15 cellular contexts compared by ENCODE assay signal in the genomic region with DNA sequence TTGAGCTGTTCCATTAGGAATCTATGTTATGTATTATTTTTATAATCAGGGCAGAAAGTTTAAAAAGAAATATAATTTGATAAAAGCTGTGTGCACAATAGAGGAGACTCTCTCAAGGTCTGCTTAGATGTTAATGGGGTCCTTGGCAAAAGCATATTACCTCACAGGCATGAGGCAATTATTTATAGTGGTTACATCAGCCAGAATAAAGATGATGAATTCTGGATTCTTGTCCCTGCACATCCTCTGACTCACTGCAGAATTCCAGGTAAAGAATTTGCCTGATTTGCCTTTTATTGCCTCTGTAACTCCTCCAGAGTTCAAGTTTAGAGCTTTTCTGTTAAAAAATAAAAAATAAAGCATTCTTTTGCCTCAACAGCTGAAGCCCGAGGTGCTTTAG.
DNase-seq lines count a peak whose midpoint lies in the region; ATAC-seq, FAIRE-seq and TF ChIP-seq lines count a peak whose summit lies in the region.
"Had no signal": no experiment of that assay in that cellular context is flagged by ENCODE, and none has a peak within 500 bp of the region (broad histone marks: within the 10 kb centered on the region; RNA-seq: fewer than 3 reads in every experiment).

No MANE protein-coding gene starts in this region.

- DNase-seq in A549 (ENCODE audit: low read depth in 1 of 2, low spot score in 1 of 2) = peak in 1 of 2 experiments; percentile 42
- peak; percentile 50 for DNase-seq in HCEC 1CT
- no peak for DNase-seq in activated T-helper 1 cell treated with anti-CD3 and anti-CD28 coated beads, Interleukin-12 subunit alpha, Interleukin-12 subunit beta, Interleukin-2, Interleukin-4 antibody, amounts not matched to agents 30 ng/mL and 10 ng/mL and 1 ng/mL, durations not matched to agents 14 hours and 24 hours and 36 hours (ENCODE audit: low spot score)
- peak; percentile 37 for DNase-seq in fibroblast of villous mesenchyme (ENCODE audit: low read depth)
- no peak for DNase-seq in NCI-H526 (lab: John Stamatoyannopoulos, UW)
- DNase-seq in stimulated activated CD4-positive, alpha-beta T cell treated with anti-CD3 and anti-CD28 coated beads, Interleukin-4, amount 100 ng/mL, for 1 hour = no peak
- no peak for DNase-seq in HT-29 (ENCODE audit: low spot score)
- DNase-seq: erythroblast, immature natural killer cell, NCI-H2107 had no signal

- no peak overlapping the region for H3K4me3 Mint-ChIP-seq in activated T-helper 1 cell treated with anti-CD3 and anti-CD28 coated beads, Interleukin-12 subunit alpha, Interleukin-12 subunit beta, Interleukin-2, Interleukin-4 antibody, amounts not matched to agents 30 ng/mL and 10 ng/mL and 1 ng/mL, durations not matched to agents 14 hours and 24 hours and 36 hours
- H3K4me3 Mint-ChIP-seq: immature natural killer cell, nephron had no signal

- peak overlapping the region; percentile 64 to 84 for H3K27ac ChIP-seq in A549
- H3K27ac ChIP-seq: VCaP had no signal

- no peak for TF ChIP-seq CTCF in A549 (IDR thresholded peaks at IDR 0.05)
- no peak for TF ChIP-seq CTCF in fibroblast of villous mesenchyme (IDR thresholded peaks at IDR 0.05; ENCODE audit: insufficient read depth, low read depth, low read length)

- H3K4me1 ChIP-seq in A549 = peaks cover 24% of the 10 kb centered on the region

- TF ChIP-seq EP300 in A549 (IDR thresholded peaks at IDR 0.05) = no peak

- peaks cover 16% of the 10 kb centered on the region for H3K36me3 Mint-ChIP-seq in activated T-helper 1 cell treated with anti-CD3 and anti-CD28 coated beads, Interleukin-12 subunit alpha, Interleukin-12 subunit beta, Interleukin-2, Interleukin-4 antibody, amounts not matched to agents 30 ng/mL and 10 ng/mL and 1 ng/mL, durations not matched to agents 14 hours and 24 hours and 36 hours (ENCODE audit: low read depth)
- H3K36me3 Mint-ChIP-seq: brain, immature natural killer cell had no signal

- FAIRE-seq in A549 (lab: Jason Lieb, UNC) = no peak

- peak; percentile 42 to 50; a peak in 4 of 6 replicates for ATAC-seq in A549
- ATAC-seq in GM18511 (IDR thresholded peaks at IDR 0.05; ENCODE audit: unreplicated experiment) = no peak

- peaks cover under 1% of the 10 kb centered on the region for H3K9me3 Mint-ChIP-seq in activated T-helper 1 cell treated with anti-CD3 and anti-CD28 coated beads, Interleukin-12 subunit alpha, Interleukin-12 subunit beta, Interleukin-2, Interleukin-4 antibody, amounts not matched to agents 30 ng/mL and 10 ng/mL and 1 ng/mL, durations not matched to agents 14 hours and 24 hours and 36 hours
- H3K9me3 Mint-ChIP-seq: brain, immature natural killer cell, nephron had no signal

- H3K27me3 Mint-ChIP-seq in activated T-helper 1 cell treated with anti-CD3 and anti-CD28 coated beads, Interleukin-12 subunit alpha, Interleukin-12 subunit beta, Interleukin-2, Interleukin-4 antibody, amounts not matched to agents 30 ng/mL and 10 ng/mL and 1 ng/mL, durations not matched to agents 14 hours and 24 hours and 36 hours (ENCODE audit: insufficient read depth) = peaks cover 4% of the 10 kb centered on the region
- H3K27me3 Mint-ChIP-seq: brain had no signal

- no peak for TF ChIP-seq POLR2A in A549 (IDR thresholded peaks at IDR 0.05; ENCODE audit: low read length)

- H3K4me3 ChIP-seq in A549 (no peak overlapping the region), fibroblast of villous mesenchyme (ENCODE audit: low read depth, low read length) (no peak overlapping the region)
- H3K4me3 ChIP-seq: BLaER1 treated with 17β-estradiol and CSF1 and Interleukin-3, amounts not matched to agents 10 nM and 100 nM had no signal

- POLR2A ChIA-PET in A549 (lab: Yijun Ruan, JAX) = no interaction called here

- H3K9me3 ChIP-seq in A549 = no peaks in the 10 kb centered on the region
- H3K9me3 ChIP-seq: BLaER1 treated with 17β-estradiol and CSF1 and Interleukin-3, amounts not matched to agents 10 nM and 100 nM had no signal

- peak overlapping the region; percentile 60 for H3K27ac Mint-ChIP-seq in activated T-helper 1 cell treated with anti-CD3 and anti-CD28 coated beads, Interleukin-12 subunit alpha, Interleukin-12 subunit beta, Interleukin-2, Interleukin-4 antibody, amounts not matched to agents 30 ng/mL and 10 ng/mL and 1 ng/mL, durations not matched to agents 14 hours and 24 hours and 36 hours
- H3K27ac Mint-ChIP-seq: immature natural killer cell, nephron had no signal

- CTCF ChIA-PET in A549 (lab: Yijun Ruan, JAX) = interaction anchor here (0.9 to 1.7 kb wide), 4 partner anchors 9 to 35 kb away, joined by 3 to 6 read pairs (median 6); no protein-coding TSS in a partner anchor

- H3K4me2 ChIP-seq in A549 = peak overlapping the region; percentile 37

- intact Hi-C loops in activated T-helper 1 cell treated with anti-CD3 and anti-CD28 coated beads, Interleukin-12 subunit alpha, Interleukin-12 subunit beta, Interleukin-2, Interleukin-4 antibody, amounts not matched to agents 30 ng/mL and 10 ng/mL and 1 ng/mL, durations not matched to agents 14 hours and 24 hours and 36 hours (cut with micrococcal nuclease) = loop anchor here (1.0 kb wide), 1 partner anchor 10 kb away; no protein-coding TSS in a partner anchor

- H3K4me1 Mint-ChIP-seq in activated T-helper 1 cell treated with anti-CD3 and anti-CD28 coated beads, Interleukin-12 subunit alpha, Interleukin-12 subunit beta, Interleukin-2, Interleukin-4 antibody, amounts not matched to agents 30 ng/mL and 10 ng/mL and 1 ng/mL, durations not matched to agents 14 hours and 24 hours and 36 hours (ENCODE audit: low read depth) = peaks cover 51% of the 10 kb centered on the region
- H3K4me1 Mint-ChIP-seq: immature natural killer cell had no signal

- 90% methylated on average over 1 of the region's 1 CpG for WGBS in A549 (ENCODE audit: missing lambda C conversion rate)

- TF ChIP-seq RAD21 in A549 (conservative IDR thresholded peaks at IDR 0.05 in 1 of 2, IDR thresholded peaks at IDR 0.05 in 1 of 2) = no peak

TF ChIP-seq in A549, 52 proteins besides CTCF, POLR2A, EP300 and RAD21:
- TF ChIP-seq CEBPB (IDR thresholded peaks at IDR 0.05) = peak; percentile 75 to 84
- no peak for TF ChIP-seq FOSB (CRISPR knock-in tag; IDR thresholded peaks at IDR 0.05)
- TF ChIP-seq FOSL2 (IDR thresholded peaks at IDR 0.05) = 0 out of 2 replicates have a peak, but pooled peaks have one; percentile 18
- TF ChIP-seq FOSL2 (CRISPR knock-in tag; IDR thresholded peaks at IDR 0.05) = peak; percentile 33; the same call in 1 of the 2 replicates

Comparison
In these comparisons a context has a peak if more than half of its experiments do, and no peak if none do; other contexts are left out.
1. DNase-seq: peak in HCEC 1CT (single experiment) and fibroblast of villous mesenchyme (single experiment); none in activated T-helper 1 cell treated with anti-CD3 and anti-CD28 coated beads, Interleukin-12 subunit alpha, Interleukin-12 subunit beta, Interleukin-2, Interleukin-4 antibody, amounts not matched to agents 30 ng/mL and 10 ng/mL and 1 ng/mL, durations not matched to agents 14 hours and 24 hours and 36 hours (single experiment), NCI-H526 (0 of 2), stimulated activated CD4-positive, alpha-beta T cell treated with anti-CD3 and anti-CD28 coated beads, Interleukin-4, amount 100 ng/mL, for 1 hour (single experiment) and HT-29 (single experiment).